In genomic region chr15:82502700-82503339, GRCh38 we compare ENCODE assay signal across 8 cellular contexts. TPM values are rescaled to one million over a fixed set of nuclear protein-coding genes. Genes with fewer than 3 reads are reported as not detected.
DNase-seq lines count a peak whose midpoint lies in the region; ATAC-seq and TF ChIP-seq lines count a peak whose summit lies in the region.
"Not testable (repeated sequence)": the region's sequence is repeated elsewhere in the genome, so short reads cannot be mapped to it uniquely, and the experiment has no call there.

No MANE protein-coding gene starts in this region.

- not testable (repeated sequence) for H3K36me3 Mint-ChIP-seq in brain; naive thymus-derived CD8-positive, alpha-beta T cell; type B pancreatic cell

- not testable (repeated sequence) for H3K4me3 Mint-ChIP-seq in brain; naive thymus-derived CD8-positive, alpha-beta T cell; type B pancreatic cell

- not testable (repeated sequence) for H3K27me3 Mint-ChIP-seq in brain; naive thymus-derived CD8-positive, alpha-beta T cell; type B pancreatic cell

- not testable (repeated sequence) for DNase-seq in GM10248 (ENCODE audit: extremely low spot score); Right ventricle myocardium inferior (ENCODE audit: missing footprints); type B pancreatic cell (ENCODE audit: extremely low spot score, unreplicated experiment)
- DNase-seq in activated CD4-positive, alpha-beta T cell treated with anti-CD3 and anti-CD28 coated beads, Interleukin-2, amount 50 U/mL, for 1 hour = peak; percentile 2
- peak in 5 of 10 donors; percentile 2 to 39 (median 31) for DNase-seq in naive thymus-derived CD8-positive, alpha-beta T cell

- intact Hi-C loops in Right ventricle myocardium inferior (cut with DNase I) = not testable (repeated sequence)

- H3K27ac Mint-ChIP-seq in brain; naive thymus-derived CD8-positive, alpha-beta T cell; type B pancreatic cell: not testable (repeated sequence)

- ATAC-seq in GM21786 (IDR thresholded peaks at IDR 0.05; ENCODE audit: unreplicated experiment) (peak; percentile 52), HG03432 (IDR thresholded peaks at IDR 0.05; ENCODE audit: unreplicated experiment) (peak; percentile 44), Right ventricle myocardium inferior (peak; percentile 66)
- peak; percentile 81 to 86 for ATAC-seq in naive thymus-derived CD8-positive, alpha-beta T cell

- H3K9me3 Mint-ChIP-seq in brain; naive thymus-derived CD8-positive, alpha-beta T cell; type B pancreatic cell: not testable (repeated sequence)

- H3K4me1 Mint-ChIP-seq in brain; naive thymus-derived CD8-positive, alpha-beta T cell; type B pancreatic cell (ENCODE audit: unreplicated experiment): not testable (repeated sequence)

- POLR2A ChIA-PET in GM10248 (lab: Yijun Ruan, JAX); naive thymus-derived CD8-positive, alpha-beta T cell (lab: Charles Lee): not testable (repeated sequence)

- TF ChIP-seq CTCF in GM10248 (IDR thresholded peaks at IDR 0.05; ENCODE audit: control extremely low read depth, extremely low read depth, low read depth, missing control alignments) = peak; percentile 5
- peak; percentile 14 to 37 for TF ChIP-seq CTCF in brain (conservative IDR thresholded peaks at IDR 0.05)
- peak; percentile 46 for TF ChIP-seq CTCF in type B pancreatic cell (conservative IDR thresholded peaks at IDR 0.05)

- CTCF ChIA-PET in GM10248 (lab: Yijun Ruan, JAX) = not testable (repeated sequence)

RNA-seq across cellular contexts. Expression of gene RPS17, which starts 37.4 kb away (rescaled TPM):
- polyA plus RNA-seq in brain (ENCODE audit: insufficient read depth, low read depth, low replicate concordance) = 2,070 TPM
- total RNA-seq in Right ventricle myocardium inferior (867 TPM), type B pancreatic cell (ENCODE audit: low replicate concordance) (2,088 and 2,219 TPM in 2 replicates)
- 1,000 to 10,000 TPM; 2,010 to 2,058 TPM for total RNA-seq in naive thymus-derived CD8-positive, alpha-beta T cell
- polyA plus RNA-seq in naive thymus-derived CD8-positive, alpha-beta T cell = 1,000 to 10,000 TPM; 1,585 to 2,201 (median 1,988) TPM
